Comparison of ENCODE assay signal across 15 cellular contexts in the genomic region with DNA sequence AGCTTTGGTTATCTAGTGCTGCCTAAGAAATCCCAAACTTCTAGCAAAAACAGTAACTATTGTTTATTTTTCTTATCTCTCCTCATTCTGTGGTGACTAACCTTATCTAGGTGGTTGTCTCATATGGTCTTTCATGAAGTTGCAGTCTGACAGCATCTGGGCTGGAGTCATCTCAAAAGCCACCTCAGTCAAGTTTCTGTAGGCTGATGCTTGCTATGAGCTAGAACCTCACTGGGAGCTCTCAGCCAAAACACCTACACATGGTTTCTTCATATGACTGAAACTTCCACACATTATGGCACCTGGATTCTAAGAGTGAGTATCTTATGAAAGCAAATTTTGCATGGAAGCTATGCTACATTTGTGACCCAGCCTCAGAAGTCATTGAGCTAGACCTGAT.
DNase-seq lines count a peak whose midpoint lies in the region; ATAC-seq and TF ChIP-seq lines count a peak whose summit lies in the region.
"Had no signal": no experiment of that assay in that cellular context is flagged by ENCODE, and none has a peak within 500 bp of the region (broad histone marks: within the 10 kb centered on the region; RNA-seq: fewer than 3 reads in every experiment).

No MANE protein-coding gene starts in this region.

- no peaks in the 10 kb centered on the region for H3K4me1 Mint-ChIP-seq in osteocyte (ENCODE audit: unreplicated experiment)
- no peaks in the 10 kb centered on the region for H3K4me1 Mint-ChIP-seq in activated T-cell treated with anti-CD3 and anti-CD28 coated beads, Interleukin-2, amount 50 U/mL, for 24 hours (ENCODE audit: low read depth)
- H3K4me1 Mint-ChIP-seq: IgD-negative memory B cell had no signal

- H3K4me3 Mint-ChIP-seq in osteocyte (ENCODE audit: unreplicated experiment): no peak overlapping the region
- H3K4me3 Mint-ChIP-seq in activated T-cell treated with anti-CD3 and anti-CD28 coated beads, Interleukin-2, amount 50 U/mL, for 24 hours: no peak overlapping the region
- H3K4me3 Mint-ChIP-seq: IgD-negative memory B cell had no signal

- TF ChIP-seq POLR2A in GM18505 (IDR thresholded peaks at IDR 0.05; ENCODE audit: borderline replicate concordance, extremely low read depth, insufficient read depth, insufficient read length): no peak

- no peaks in the 10 kb centered on the region for H3K9me3 Mint-ChIP-seq in osteocyte (ENCODE audit: unreplicated experiment)
- peaks cover 8% of the 10 kb centered on the region for H3K9me3 Mint-ChIP-seq in activated T-cell treated with anti-CD3 and anti-CD28 coated beads, Interleukin-2, amount 50 U/mL, for 24 hours

- no peaks in the 10 kb centered on the region for H3K36me3 Mint-ChIP-seq in osteocyte (ENCODE audit: unreplicated experiment)
- no peaks in the 10 kb centered on the region for H3K36me3 Mint-ChIP-seq in activated T-cell treated with anti-CD3 and anti-CD28 coated beads, Interleukin-2, amount 50 U/mL, for 24 hours (ENCODE audit: low read depth)
- H3K36me3 Mint-ChIP-seq: IgD-negative memory B cell had no signal

- peaks cover 21% of the 10 kb centered on the region for H3K27me3 Mint-ChIP-seq in osteocyte (ENCODE audit: unreplicated experiment)
- H3K27me3 Mint-ChIP-seq in activated T-cell treated with anti-CD3 and anti-CD28 coated beads, Interleukin-2, amount 50 U/mL, for 24 hours: no peaks in the 10 kb centered on the region
- H3K27me3 Mint-ChIP-seq: IgD-negative memory B cell had no signal

- H3K27ac Mint-ChIP-seq in osteocyte (ENCODE audit: unreplicated experiment): no peak overlapping the region
- H3K27ac Mint-ChIP-seq in activated T-cell treated with anti-CD3 and anti-CD28 coated beads, Interleukin-2, amount 50 U/mL, for 24 hours: no peak overlapping the region
- H3K27ac Mint-ChIP-seq: IgD-negative memory B cell had no signal

- DNase-seq in osteocyte (ENCODE audit: extremely low spot score, unreplicated experiment) (no peak), T1000 (lab: John Stamatoyannopoulos, UW) (no peak), dedifferentiated amniotic fluid mesenchymal stem cell (ENCODE audit: extremely low spot score) (no peak)
- no peak for DNase-seq in activated T-cell treated with anti-CD3 and anti-CD28 coated beads, Interleukin-2, amount 50 U/mL, for 24 hours
- DNase-seq: body of pancreas, H7, NCI-H2029, right lobe of liver, T-helper 9 cell, upper lobe of left lung had no signal

- no peak for TF ChIP-seq CTCF in osteocyte (IDR thresholded peaks at IDR 0.05)

- ATAC-seq in GM18505 (IDR thresholded peaks at IDR 0.05; ENCODE audit: unreplicated experiment) (peak; percentile 85), GM19397 (IDR thresholded peaks at IDR 0.05; ENCODE audit: unreplicated experiment) (peak; percentile 76), HG02852 (IDR thresholded peaks at IDR 0.05; ENCODE audit: unreplicated experiment) (peak; percentile 99), HG03575 (IDR thresholded peaks at IDR 0.05; ENCODE audit: extremely low read depth, insufficient number of reproducible peaks, low FRiP score, unreplicated experiment) (peak; percentile 86)
- ATAC-seq: body of pancreas, right lobe of liver had no signal
